1 cellular context compared by ENCODE assay signal in the genomic region with DNA sequence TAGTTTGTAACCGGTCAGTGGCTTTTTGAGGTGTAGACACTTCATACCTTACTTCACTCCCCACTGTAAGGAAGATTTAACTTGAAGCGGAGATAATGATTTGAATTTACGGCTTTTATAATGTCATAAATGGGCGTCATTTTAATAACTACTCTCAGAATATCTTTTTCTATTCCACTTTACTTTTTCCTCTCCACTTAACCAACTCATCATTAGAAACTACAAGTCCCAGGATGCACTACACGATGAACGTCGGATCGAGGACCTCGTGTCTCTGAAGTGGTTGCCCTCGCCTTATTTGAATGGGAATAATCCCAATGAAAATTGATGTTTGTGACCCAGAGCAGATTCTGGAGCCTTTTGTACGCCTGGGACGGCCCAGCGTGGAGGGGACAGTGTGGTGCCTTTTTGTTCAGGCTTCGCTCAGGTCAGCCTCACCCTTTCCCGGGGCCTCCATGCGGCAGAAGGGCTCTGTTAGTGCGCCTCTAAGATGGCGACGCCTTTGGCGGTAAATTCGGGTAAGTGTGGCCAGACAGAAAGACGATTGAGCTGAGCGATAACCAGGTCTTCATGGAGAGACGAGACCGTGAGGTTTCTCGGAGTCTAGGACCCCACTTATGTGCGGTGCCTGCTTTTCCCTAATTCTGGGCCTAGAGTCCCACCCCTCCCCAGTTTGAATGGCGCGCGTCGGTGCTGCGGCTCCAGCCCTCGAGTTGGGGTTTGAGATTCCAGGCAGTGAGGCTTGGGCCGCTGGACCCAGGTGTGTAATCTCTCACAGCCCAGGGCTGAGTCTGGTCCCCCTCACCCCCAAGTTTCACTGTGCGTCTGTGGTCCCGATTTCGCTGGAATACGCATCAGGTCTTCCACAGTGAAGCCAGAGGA.
A peak's percentile ranks its signal among the peaks of the same experiment; 100 is the strongest.
TF ChIP-seq lines count a peak whose summit lies in the region.

TSS of gene NUP205 (plus strand) at position 463 of the 882 bp plus-strand sequence. CDS start at position 491, 28 bp downstream.

TF ChIP-seq in HepG2, 621 proteins besides CTCF, POLR2A, EP300 and RAD21 (continued from another document and continues in another):
- TF ChIP-seq, protein P1, sequence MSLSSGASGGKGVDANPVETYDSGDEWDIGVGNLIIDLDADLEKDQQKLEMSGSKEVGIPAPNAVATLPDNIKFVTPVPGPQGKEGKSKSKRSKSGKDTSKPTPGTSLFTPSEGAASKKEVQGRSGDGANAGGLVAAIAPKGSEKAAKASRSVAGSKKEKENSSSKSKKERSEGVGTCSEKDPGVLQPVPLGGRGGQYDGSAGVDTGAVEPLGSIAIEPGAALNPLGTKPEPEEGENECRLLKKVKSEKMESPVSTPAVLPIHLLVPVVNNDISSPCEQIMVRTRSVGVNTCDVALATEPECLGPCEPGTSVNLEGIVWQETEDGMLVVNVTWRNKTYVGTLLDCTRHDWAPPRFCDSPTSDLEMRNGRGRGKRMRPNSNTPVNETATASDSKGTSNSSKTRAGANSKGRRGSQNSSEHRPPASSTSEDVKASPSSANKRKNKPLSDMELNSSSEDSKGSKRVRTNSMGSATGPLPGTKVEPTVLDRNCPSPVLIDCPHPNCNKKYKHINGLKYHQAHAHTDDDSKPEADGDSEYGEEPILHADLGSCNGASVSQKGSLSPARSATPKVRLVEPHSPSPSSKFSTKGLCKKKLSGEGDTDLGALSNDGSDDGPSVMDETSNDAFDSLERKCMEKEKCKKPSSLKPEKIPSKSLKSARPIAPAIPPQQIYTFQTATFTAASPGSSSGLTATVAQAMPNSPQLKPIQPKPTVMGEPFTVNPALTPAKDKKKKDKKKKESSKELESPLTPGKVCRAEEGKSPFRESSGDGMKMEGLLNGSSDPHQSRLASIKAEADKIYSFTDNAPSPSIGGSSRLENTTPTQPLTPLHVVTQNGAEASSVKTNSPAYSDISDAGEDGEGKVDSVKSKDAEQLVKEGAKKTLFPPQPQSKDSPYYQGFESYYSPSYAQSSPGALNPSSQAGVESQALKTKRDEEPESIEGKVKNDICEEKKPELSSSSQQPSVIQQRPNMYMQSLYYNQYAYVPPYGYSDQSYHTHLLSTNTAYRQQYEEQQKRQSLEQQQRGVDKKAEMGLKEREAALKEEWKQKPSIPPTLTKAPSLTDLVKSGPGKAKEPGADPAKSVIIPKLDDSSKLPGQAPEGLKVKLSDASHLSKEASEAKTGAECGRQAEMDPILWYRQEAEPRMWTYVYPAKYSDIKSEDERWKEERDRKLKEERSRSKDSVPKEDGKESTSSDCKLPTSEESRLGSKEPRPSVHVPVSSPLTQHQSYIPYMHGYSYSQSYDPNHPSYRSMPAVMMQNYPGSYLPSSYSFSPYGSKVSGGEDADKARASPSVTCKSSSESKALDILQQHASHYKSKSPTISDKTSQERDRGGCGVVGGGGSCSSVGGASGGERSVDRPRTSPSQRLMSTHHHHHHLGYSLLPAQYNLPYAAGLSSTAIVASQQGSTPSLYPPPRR (CRISPR knock-in tag; IDR thresholded peaks at IDR 0.05; ENCODE audit: borderline replicate concordance): peak; percentile 30; the same call in 1 of the 2 replicates
- TF ChIP-seq CCDC6 (CRISPR knock-in tag; IDR thresholded peaks at IDR 0.05) (peak; percentile 73; the same call in 1 of the 2 replicates), ZNF484 (CRISPR knock-in tag; IDR thresholded peaks at IDR 0.05; ENCODE audit: borderline replicate concordance, low read depth) (no peak), E2F1 (CRISPR knock-in tag; IDR thresholded peaks at IDR 0.05) (peak; percentile 72; the same call in 1 of the 2 replicates), ZEB1 (IDR thresholded peaks at IDR 0.05; ENCODE audit: insufficient replicate concordance, low read depth) (no peak), RFXANK (CRISPR knock-in tag; IDR thresholded peaks at IDR 0.05) (peak; percentile 42; the same call in 1 of the 2 replicates), ZNF230 (CRISPR knock-in tag; IDR thresholded peaks at IDR 0.05) (peak; percentile 86; the same call in 1 of the 2 replicates), MTERF4 (CRISPR knock-in tag; IDR thresholded peaks at IDR 0.05) (peak; percentile 85), ARNT (IDR thresholded peaks at IDR 0.05) (no peak), HDAC2 (CRISPR knock-in tag; IDR thresholded peaks at IDR 0.05) (peak; percentile 70), FOXC1 (CRISPR knock-in tag; IDR thresholded peaks at IDR 0.05; ENCODE audit: borderline replicate concordance) (peak; percentile 66; the same call in 1 of the 2 replicates), ZNF138 (CRISPR knock-in tag; IDR thresholded peaks at IDR 0.05; ENCODE audit: low read depth) (no peak), MXD3 (CRISPR knock-in tag; IDR thresholded peaks at IDR 0.05) (peak; percentile 72), TAF1 (CRISPR knock-in tag; IDR thresholded peaks at IDR 0.05) (peak; percentile 84; the same call in 1 of the 2 replicates), CBX5 (CRISPR knock-in tag; IDR thresholded peaks at IDR 0.05; ENCODE audit: borderline replicate concordance) (peak; percentile 85), ZSCAN12 (CRISPR knock-in tag; IDR thresholded peaks at IDR 0.05) (no peak), ATF7-NPFF (CRISPR knock-in tag; IDR thresholded peaks at IDR 0.05; ENCODE audit: low read depth) (peak; percentile 60; the same call in 1 of the 2 replicates), SATB2 (CRISPR knock-in tag; IDR thresholded peaks at IDR 0.05) (0 out of 2 replicates have a peak, but pooled peaks have one; percentile 29), SP4 (CRISPR knock-in tag; IDR thresholded peaks at IDR 0.05) (peak; percentile 53; the same call in 1 of the 2 replicates), MBD4 (IDR thresholded peaks at IDR 0.05; ENCODE audit: borderline replicate concordance, low read length) (no peak), HMG20B (CRISPR knock-in tag; conservative IDR thresholded peaks at IDR 0.05) (0 out of 2 replicates have a peak, but pooled peaks have one; percentile 17)
- TF ChIP-seq, protein P2, sequence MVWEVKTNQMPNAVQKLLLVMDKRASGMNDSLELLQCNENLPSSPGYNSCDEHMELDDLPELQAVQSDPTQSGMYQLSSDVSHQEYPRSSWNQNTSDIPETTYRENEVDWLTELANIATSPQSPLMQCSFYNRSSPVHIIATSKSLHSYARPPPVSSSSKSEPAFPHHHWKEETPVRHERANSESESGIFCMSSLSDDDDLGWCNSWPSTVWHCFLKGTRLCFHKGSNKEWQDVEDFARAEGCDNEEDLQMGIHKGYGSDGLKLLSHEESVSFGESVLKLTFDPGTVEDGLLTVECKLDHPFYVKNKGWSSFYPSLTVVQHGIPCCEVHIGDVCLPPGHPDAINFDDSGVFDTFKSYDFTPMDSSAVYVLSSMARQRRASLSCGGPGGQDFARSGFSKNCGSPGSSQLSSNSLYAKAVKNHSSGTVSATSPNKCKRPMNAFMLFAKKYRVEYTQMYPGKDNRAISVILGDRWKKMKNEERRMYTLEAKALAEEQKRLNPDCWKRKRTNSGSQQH (CRISPR knock-in tag; IDR thresholded peaks at IDR 0.05; ENCODE audit: low read depth): peak; percentile 96
- TF ChIP-seq, protein P3, sequence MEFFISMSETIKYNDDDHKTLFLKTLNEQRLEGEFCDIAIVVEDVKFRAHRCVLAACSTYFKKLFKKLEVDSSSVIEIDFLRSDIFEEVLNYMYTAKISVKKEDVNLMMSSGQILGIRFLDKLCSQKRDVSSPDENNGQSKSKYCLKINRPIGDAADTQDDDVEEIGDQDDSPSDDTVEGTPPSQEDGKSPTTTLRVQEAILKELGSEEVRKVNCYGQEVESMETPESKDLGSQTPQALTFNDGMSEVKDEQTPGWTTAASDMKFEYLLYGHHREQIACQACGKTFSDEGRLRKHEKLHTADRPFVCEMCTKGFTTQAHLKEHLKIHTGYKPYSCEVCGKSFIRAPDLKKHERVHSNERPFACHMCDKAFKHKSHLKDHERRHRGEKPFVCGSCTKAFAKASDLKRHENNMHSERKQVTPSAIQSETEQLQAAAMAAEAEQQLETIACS (CRISPR knock-in tag; IDR thresholded peaks at IDR 0.05): no peak
- TF ChIP-seq, protein P4, sequence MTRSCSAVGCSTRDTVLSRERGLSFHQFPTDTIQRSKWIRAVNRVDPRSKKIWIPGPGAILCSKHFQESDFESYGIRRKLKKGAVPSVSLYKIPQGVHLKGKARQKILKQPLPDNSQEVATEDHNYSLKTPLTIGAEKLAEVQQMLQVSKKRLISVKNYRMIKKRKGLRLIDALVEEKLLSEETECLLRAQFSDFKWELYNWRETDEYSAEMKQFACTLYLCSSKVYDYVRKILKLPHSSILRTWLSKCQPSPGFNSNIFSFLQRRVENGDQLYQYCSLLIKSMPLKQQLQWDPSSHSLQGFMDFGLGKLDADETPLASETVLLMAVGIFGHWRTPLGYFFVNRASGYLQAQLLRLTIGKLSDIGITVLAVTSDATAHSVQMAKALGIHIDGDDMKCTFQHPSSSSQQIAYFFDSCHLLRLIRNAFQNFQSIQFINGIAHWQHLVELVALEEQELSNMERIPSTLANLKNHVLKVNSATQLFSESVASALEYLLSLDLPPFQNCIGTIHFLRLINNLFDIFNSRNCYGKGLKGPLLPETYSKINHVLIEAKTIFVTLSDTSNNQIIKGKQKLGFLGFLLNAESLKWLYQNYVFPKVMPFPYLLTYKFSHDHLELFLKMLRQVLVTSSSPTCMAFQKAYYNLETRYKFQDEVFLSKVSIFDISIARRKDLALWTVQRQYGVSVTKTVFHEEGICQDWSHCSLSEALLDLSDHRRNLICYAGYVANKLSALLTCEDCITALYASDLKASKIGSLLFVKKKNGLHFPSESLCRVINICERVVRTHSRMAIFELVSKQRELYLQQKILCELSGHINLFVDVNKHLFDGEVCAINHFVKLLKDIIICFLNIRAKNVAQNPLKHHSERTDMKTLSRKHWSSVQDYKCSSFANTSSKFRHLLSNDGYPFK (CRISPR knock-in tag; IDR thresholded peaks at IDR 0.05; ENCODE audit: borderline replicate concordance): peak; percentile 96
- TF ChIP-seq, protein P5, sequence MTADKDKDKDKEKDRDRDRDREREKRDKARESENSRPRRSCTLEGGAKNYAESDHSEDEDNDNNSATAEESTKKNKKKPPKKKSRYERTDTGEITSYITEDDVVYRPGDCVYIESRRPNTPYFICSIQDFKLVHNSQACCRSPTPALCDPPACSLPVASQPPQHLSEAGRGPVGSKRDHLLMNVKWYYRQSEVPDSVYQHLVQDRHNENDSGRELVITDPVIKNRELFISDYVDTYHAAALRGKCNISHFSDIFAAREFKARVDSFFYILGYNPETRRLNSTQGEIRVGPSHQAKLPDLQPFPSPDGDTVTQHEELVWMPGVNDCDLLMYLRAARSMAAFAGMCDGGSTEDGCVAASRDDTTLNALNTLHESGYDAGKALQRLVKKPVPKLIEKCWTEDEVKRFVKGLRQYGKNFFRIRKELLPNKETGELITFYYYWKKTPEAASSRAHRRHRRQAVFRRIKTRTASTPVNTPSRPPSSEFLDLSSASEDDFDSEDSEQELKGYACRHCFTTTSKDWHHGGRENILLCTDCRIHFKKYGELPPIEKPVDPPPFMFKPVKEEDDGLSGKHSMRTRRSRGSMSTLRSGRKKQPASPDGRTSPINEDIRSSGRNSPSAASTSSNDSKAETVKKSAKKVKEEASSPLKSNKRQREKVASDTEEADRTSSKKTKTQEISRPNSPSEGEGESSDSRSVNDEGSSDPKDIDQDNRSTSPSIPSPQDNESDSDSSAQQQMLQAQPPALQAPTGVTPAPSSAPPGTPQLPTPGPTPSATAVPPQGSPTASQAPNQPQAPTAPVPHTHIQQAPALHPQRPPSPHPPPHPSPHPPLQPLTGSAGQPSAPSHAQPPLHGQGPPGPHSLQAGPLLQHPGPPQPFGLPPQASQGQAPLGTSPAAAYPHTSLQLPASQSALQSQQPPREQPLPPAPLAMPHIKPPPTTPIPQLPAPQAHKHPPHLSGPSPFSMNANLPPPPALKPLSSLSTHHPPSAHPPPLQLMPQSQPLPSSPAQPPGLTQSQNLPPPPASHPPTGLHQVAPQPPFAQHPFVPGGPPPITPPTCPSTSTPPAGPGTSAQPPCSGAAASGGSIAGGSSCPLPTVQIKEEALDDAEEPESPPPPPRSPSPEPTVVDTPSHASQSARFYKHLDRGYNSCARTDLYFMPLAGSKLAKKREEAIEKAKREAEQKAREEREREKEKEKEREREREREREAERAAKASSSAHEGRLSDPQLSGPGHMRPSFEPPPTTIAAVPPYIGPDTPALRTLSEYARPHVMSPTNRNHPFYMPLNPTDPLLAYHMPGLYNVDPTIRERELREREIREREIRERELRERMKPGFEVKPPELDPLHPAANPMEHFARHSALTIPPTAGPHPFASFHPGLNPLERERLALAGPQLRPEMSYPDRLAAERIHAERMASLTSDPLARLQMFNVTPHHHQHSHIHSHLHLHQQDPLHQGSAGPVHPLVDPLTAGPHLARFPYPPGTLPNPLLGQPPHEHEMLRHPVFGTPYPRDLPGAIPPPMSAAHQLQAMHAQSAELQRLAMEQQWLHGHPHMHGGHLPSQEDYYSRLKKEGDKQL (CRISPR knock-in tag; IDR thresholded peaks at IDR 0.05; ENCODE audit: low read depth): no peak
- TF ChIP-seq, protein P6, sequence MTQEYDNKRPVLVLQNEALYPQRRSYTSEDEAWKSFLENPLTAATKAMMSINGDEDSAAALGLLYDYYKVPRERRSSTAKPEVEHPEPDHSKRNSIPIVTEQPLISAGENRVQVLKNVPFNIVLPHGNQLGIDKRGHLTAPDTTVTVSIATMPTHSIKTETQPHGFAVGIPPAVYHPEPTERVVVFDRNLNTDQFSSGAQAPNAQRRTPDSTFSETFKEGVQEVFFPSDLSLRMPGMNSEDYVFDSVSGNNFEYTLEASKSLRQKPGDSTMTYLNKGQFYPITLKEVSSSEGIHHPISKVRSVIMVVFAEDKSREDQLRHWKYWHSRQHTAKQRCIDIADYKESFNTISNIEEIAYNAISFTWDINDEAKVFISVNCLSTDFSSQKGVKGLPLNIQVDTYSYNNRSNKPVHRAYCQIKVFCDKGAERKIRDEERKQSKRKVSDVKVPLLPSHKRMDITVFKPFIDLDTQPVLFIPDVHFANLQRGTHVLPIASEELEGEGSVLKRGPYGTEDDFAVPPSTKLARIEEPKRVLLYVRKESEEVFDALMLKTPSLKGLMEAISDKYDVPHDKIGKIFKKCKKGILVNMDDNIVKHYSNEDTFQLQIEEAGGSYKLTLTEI (CRISPR knock-in tag; conservative IDR thresholded peaks at IDR 0.05): no peak
